ENCODE assay signal across 16 cellular contexts in the genomic region with DNA sequence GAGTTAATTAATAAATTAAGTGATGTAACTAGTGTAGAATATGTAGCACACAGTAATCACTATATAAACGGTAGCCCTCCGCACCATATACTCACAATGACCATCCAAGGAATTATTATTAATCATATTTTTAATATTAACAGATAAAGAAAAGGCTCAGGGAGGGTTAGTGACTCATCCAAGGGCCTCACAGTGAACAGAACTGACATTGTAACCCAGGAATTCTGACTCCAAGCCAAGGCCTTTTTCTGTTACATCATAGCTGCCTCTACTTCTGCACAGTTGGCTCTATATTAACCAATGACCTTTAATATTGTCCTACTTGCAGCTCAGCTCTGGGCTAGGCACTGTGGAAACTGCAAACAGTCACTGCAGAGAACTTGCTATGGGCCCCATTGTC.
A peak's percentile ranks its signal among the peaks of the same experiment; 100 is the strongest.
DNase-seq lines count a peak whose midpoint lies in the region; ATAC-seq and TF ChIP-seq lines count a peak whose summit lies in the region.
"Had no signal": no experiment of that assay in that cellular context is flagged by ENCODE, and none has a peak within 500 bp of the region (broad histone marks: within the 10 kb centered on the region; RNA-seq: fewer than 3 reads in every experiment).

No MANE protein-coding gene starts in this region.

- WGBS in IMR-90 (ENCODE audit: extremely low coverage in 2 of 2, insufficient read length in 1 of 2), 2 experiments: no CpG with 5 or more reads among the region's 2 CpGs
- 61% methylated on average over 2 of the region's 2 CpGs for WGBS in mammary epithelial cell (ENCODE audit: low coverage, missing lambda C conversion rate)

- H4K91ac ChIP-seq in IMR-90 (ENCODE audit: insufficient read depth, low read depth, low read length): no peak overlapping the region

- no peak overlapping the region for H2BK120ac ChIP-seq in IMR-90 (ENCODE audit: low read depth, low read length)

- ATAC-seq in IMR-90 (ENCODE audit: low read depth) (no peak), GM18868 (IDR thresholded peaks at IDR 0.05; ENCODE audit: unreplicated experiment) (no peak), upper lobe of right lung (no peak), GM23338 (no peak)
- ATAC-seq: T-cell had no signal

- H3K4ac ChIP-seq in IMR-90 (ENCODE audit: low read depth, low read length): no peak overlapping the region

- H4K8ac ChIP-seq in IMR-90 (ENCODE audit: low read depth in 2 of 2, low read length in 2 of 2): no peak overlapping the region

- peaks cover 3% of the 10 kb centered on the region; the same call in 1 of the 2 replicates for H3K9me1 ChIP-seq in IMR-90 (ENCODE audit: insufficient read depth, low read length)

- H4K20me1 ChIP-seq in IMR-90 (ENCODE audit: insufficient read depth, low read length): no peaks in the 10 kb centered on the region
- no peaks in the 10 kb centered on the region for H4K20me1 ChIP-seq in mammary epithelial cell (ENCODE audit: insufficient read depth, low read length)
- H4K20me1 ChIP-seq in GM23338 (replicated peaks; ENCODE audit: insufficient read depth): no peaks in the 10 kb centered on the region

- H2AFZ ChIP-seq in IMR-90 (replicated peaks; ENCODE audit: low read length, poor library complexity) (no peak overlapping the region), mammary epithelial cell (ENCODE audit: low read depth, low read length) (no peak overlapping the region), GM23338 (no peak overlapping the region)

- no peaks in the 10 kb centered on the region for H3K9me2 ChIP-seq in GM23338 (ENCODE audit: insufficient read depth)

- peaks cover 14% of the 10 kb centered on the region for H3K4me1 Mint-ChIP-seq in mesothelial cell of epicardium
- peaks cover 16% of the 10 kb centered on the region for H3K4me1 Mint-ChIP-seq in GM23338

- H3K9me3 Mint-ChIP-seq in mesothelial cell of epicardium (no peaks in the 10 kb centered on the region), GM23338 (no peaks in the 10 kb centered on the region)
- H3K9me3 Mint-ChIP-seq: activated T-helper 2 cell treated with anti-CD3 and anti-CD28 coated beads, Interferon-gamma antibody, Interleukin-2, Interleukin-4, amounts not matched to agents 10 μg/mL and 5 μg/mL and 100 μg/mL, durations not matched to agents 14 hours and 24 hours and 36 hours; IgD-negative memory B cell; T-cell had no signal

- no peak overlapping the region for H3K56ac ChIP-seq in IMR-90 (ENCODE audit: extremely low read depth, insufficient read depth, low read length)

- H3K27ac ChIP-seq in IMR-90 (ENCODE audit: insufficient read depth, low read length) (no peak overlapping the region), mammary epithelial cell (ENCODE audit: insufficient read depth, low read depth, low read length) (no peak overlapping the region), upper lobe of right lung (no peak overlapping the region), GM23338 (ENCODE audit: low read depth) (no peak overlapping the region)
- H3K27ac ChIP-seq: ascending aorta, esophagus squamous epithelium, right atrium auricular region had no signal

- peaks cover 4% of the 10 kb centered on the region for H3K36me3 Mint-ChIP-seq in mesothelial cell of epicardium
- H3K36me3 Mint-ChIP-seq in GM23338 (ENCODE audit: low read depth): peaks cover 4% of the 10 kb centered on the region; the same call in 2 of the 3 replicates
- H3K36me3 Mint-ChIP-seq: IgD-negative memory B cell, T-cell had no signal

- TF ChIP-seq RAD21 in IMR-90 (IDR thresholded peaks at IDR 0.05; ENCODE audit: low read length): no peak

- H3K9ac ChIP-seq in IMR-90 (ENCODE audit: low read depth, low read length) (no peak overlapping the region), mammary epithelial cell (ENCODE audit: insufficient read depth, low read length) (no peak overlapping the region)

- TF ChIP-seq CTCF in IMR-90 (conservative IDR thresholded peaks at IDR 0.05; ENCODE audit: low read depth, low read length) (no peak), mammary epithelial cell (conservative IDR thresholded peaks at IDR 0.05 in 1 of 2, IDR thresholded peaks at IDR 0.05 in 1 of 2; ENCODE audit: extremely low read depth in 1 of 2, insufficient read depth in 1 of 2, low read depth in 1 of 2, low read length in 2 of 2) (no peak), mesothelial cell of epicardium (IDR thresholded peaks at IDR 0.05; ENCODE audit: unreplicated experiment) (no peak), upper lobe of right lung (IDR thresholded peaks at IDR 0.05) (no peak), GM23338 (conservative IDR thresholded peaks at IDR 0.05; ENCODE audit: low read depth in 2 of 2) (no peak)

- H3K14ac ChIP-seq in IMR-90 (replicated peaks; ENCODE audit: low read depth, low read length): no peak overlapping the region

- H2AK9ac ChIP-seq in IMR-90 (replicated peaks; ENCODE audit: low read depth, low read length, poor library complexity): no peak overlapping the region

- H3K27me3 ChIP-seq in IMR-90 (ENCODE audit: control insufficient read depth, insufficient read depth, low read length) (peaks cover 5% of the 10 kb centered on the region; the same call in 1 of the 2 replicates), mammary epithelial cell (ENCODE audit: insufficient read depth, low read length) (no peaks in the 10 kb centered on the region), upper lobe of right lung (no peaks in the 10 kb centered on the region), GM23338 (ENCODE audit: insufficient read depth) (no peaks in the 10 kb centered on the region; the same call in 1 of the 2 replicates)
- H3K27me3 ChIP-seq: ascending aorta, right atrium auricular region had no signal

- H3K27me3 Mint-ChIP-seq in mesothelial cell of epicardium (ENCODE audit: low read depth) (peaks cover 11% of the 10 kb centered on the region), GM23338 (ENCODE audit: insufficient read depth, low read depth, poor library complexity) (peaks cover 12% of the 10 kb centered on the region)

- dilution Hi-C loops in IMR-90 (cut with HindIII; ENCODE audit: low sequenced_read_pairs, unreplicated experiment) (no loop called here), mammary epithelial cell (cut with HindIII; ENCODE audit: low sequenced_read_pairs) (loop anchor here (5.0 kb wide), 1 partner anchor 43 kb away; no protein-coding TSS in a partner anchor)

- intact Hi-C loops in IMR-90 (cut with micrococcal nuclease): loop anchor here (5.0 kb wide), 1 partner anchor 463 kb away; no protein-coding TSS in a partner anchor
- intact Hi-C loops in mammary epithelial cell (cut with micrococcal nuclease): no loop called here
- intact Hi-C loops in upper lobe of right lung (cut with DNase I): no loop called here

- in situ Hi-C loops in IMR-90 (cut with MboI; ENCODE audit: low sequenced_read_pairs) (no loop called here), mammary epithelial cell (cut with MboI; ENCODE audit: low sequenced_read_pairs in 2 of 2) (loop anchor here in 1 of 2 donors (10.0 kb wide), 1 partner anchor 270 kb away; no protein-coding TSS in a partner anchor)

- no peak overlapping the region for H3K23ac ChIP-seq in IMR-90 (ENCODE audit: low read depth, low read length)

- H3K4me2 ChIP-seq in IMR-90 (ENCODE audit: low read depth, low read length) (no peak overlapping the region), mammary epithelial cell (ENCODE audit: insufficient read depth, low read depth, low read length) (no peak overlapping the region), GM23338 (no peak overlapping the region)

- H3K79me2 ChIP-seq in mammary epithelial cell (ENCODE audit: insufficient read depth, low read length): peaks cover 10% of the 10 kb centered on the region
- no peaks in the 10 kb centered on the region for H3K79me2 ChIP-seq in GM23338 (replicated peaks; ENCODE audit: insufficient read depth)

- H3K4me3 ChIP-seq in IMR-90 (ENCODE audit: insufficient read depth, low read depth, low read length) (no peak overlapping the region), mammary epithelial cell (replicated peaks in 1 of 3; ENCODE audit: insufficient read depth in 1 of 3, low read depth in 2 of 3, low read length in 3 of 3) (no peak overlapping the region), upper lobe of right lung (no peak overlapping the region), GM23338 (no peak overlapping the region)
- H3K4me3 ChIP-seq: ascending aorta, esophagus squamous epithelium, right atrium auricular region had no signal

- no peak overlapping the region for H2BK15ac ChIP-seq in IMR-90 (ENCODE audit: low read depth, low read length)

- H3K9me3 ChIP-seq in IMR-90 (ENCODE audit: control insufficient read depth, insufficient read depth, low read length) (no peaks in the 10 kb centered on the region), mammary epithelial cell (replicated peaks; ENCODE audit: insufficient read depth, low read length) (no peaks in the 10 kb centered on the region), upper lobe of right lung (no peaks in the 10 kb centered on the region)
- H3K9me3 ChIP-seq: ascending aorta, esophagus squamous epithelium, right atrium auricular region had no signal

- H4K5ac ChIP-seq in IMR-90 (ENCODE audit: low read depth, low read length): no peak overlapping the region

- H2BK20ac ChIP-seq in IMR-90 (ENCODE audit: low read depth, low read length): no peak overlapping the region

- H2AK5ac ChIP-seq in IMR-90 (ENCODE audit: low read depth, low read length): no peak overlapping the region

- POLR2A ChIA-PET in IMR-90 (lab: Charles Lee; ENCODE audit: unreplicated experiment): no interaction called here

- no peak overlapping the region for H3K18ac ChIP-seq in IMR-90 (ENCODE audit: low read depth, low read length)

- no peak overlapping the region for H2BK5ac ChIP-seq in IMR-90 (ENCODE audit: low read depth, low read length, poor library complexity, severe bottlenecking)

- BruUV-seq in IMR-90 (replicated peaks; lab: Mats Ljungman, UMichigan): no TSS peak
- no TSS peak for BruUV-seq in mammary epithelial cell (replicated peaks; lab: Mats Ljungman, UMichigan)

- no peak for TF ChIP-seq POLR2A in IMR-90 (IDR thresholded peaks at IDR 0.05; ENCODE audit: low read depth, low read length)

- CTCF ChIA-PET in IMR-90 (lab: Yijun Ruan, JAX): no interaction called here
- CTCF ChIA-PET in mammary epithelial cell (lab: Charles Lee; ENCODE audit: low non-redundant PET): no interaction called here

- H3K4me1 ChIP-seq in IMR-90 (ENCODE audit: control insufficient read depth, insufficient read depth, low read length) (peaks cover 4% of the 10 kb centered on the region), mammary epithelial cell (ENCODE audit: insufficient read depth, low read length) (peaks cover 14% of the 10 kb centered on the region), upper lobe of right lung (peaks cover 14% of the 10 kb centered on the region), GM23338 (ENCODE audit: insufficient read depth) (peaks cover 19% of the 10 kb centered on the region)

- H3K27ac Mint-ChIP-seq in mesothelial cell of epicardium: no peak overlapping the region
- no peak overlapping the region for H3K27ac Mint-ChIP-seq in GM23338
- H3K27ac Mint-ChIP-seq: activated T-helper 2 cell treated with anti-CD3 and anti-CD28 coated beads, Interferon-gamma antibody, Interleukin-2, Interleukin-4, amounts not matched to agents 10 μg/mL and 5 μg/mL and 100 μg/mL, durations not matched to agents 14 hours and 24 hours and 36 hours; IgD-negative memory B cell; T-cell had no signal

- no peaks in the 10 kb centered on the region for H3F3A ChIP-seq in GM23338 (replicated peaks; ENCODE audit: low read depth)

- H3K79me1 ChIP-seq in IMR-90 (ENCODE audit: low read depth in 1 of 2, low read length in 2 of 2): peaks cover 8 to 14% of the 10 kb centered on the region in 2 experiments; a peak in 3 of 4 replicates

- H3K36me3 ChIP-seq in IMR-90 (ENCODE audit: control insufficient read depth, insufficient read depth, low read length) (no peaks in the 10 kb centered on the region), mammary epithelial cell (ENCODE audit: insufficient read depth, low read length) (no peaks in the 10 kb centered on the region), upper lobe of right lung (no peaks in the 10 kb centered on the region), GM23338 (ENCODE audit: insufficient read depth) (no peaks in the 10 kb centered on the region)
- H3K36me3 ChIP-seq: ascending aorta, esophagus squamous epithelium, right atrium auricular region had no signal

- H3K4me3 Mint-ChIP-seq in mesothelial cell of epicardium (peak overlapping the region; percentile 84), GM23338 (no peak overlapping the region)

- peak; percentile 41 for DNase-seq in AG20443 (ENCODE audit: low spot score)
- DNase-seq in IMR-90: peak; percentile 63
- peak; percentile 54 for DNase-seq in mammary epithelial cell
- no peak for DNase-seq in mesothelial cell of epicardium (ENCODE audit: low spot score in 2 of 2, unreplicated experiment in 2 of 2)
- no peak for DNase-seq in upper lobe of right lung
- DNase-seq in GM23338 (ENCODE audit: low spot score): no peak
- DNase-seq in NCI-H748 treated with DMSO at 0.1 percent for 48 hours (lab: John Stamatoyannopoulos, UW): no peak
- DNase-seq: DMS79, esophagus squamous epithelium, NCI-H1048, T-cell had no signal

Comparison
In these comparisons a context has a peak if more than half of its experiments do, and no peak if none do; other contexts are left out.
1. DNase-seq: peak in AG20443 (single experiment), IMR-90 (single experiment) and mammary epithelial cell (single experiment); none in mesothelial cell of epicardium (0 of 2), upper lobe of right lung (single experiment), GM23338 (single experiment) and NCI-H748 treated with DMSO at 0.1 percent for 48 hours (single experiment).